In the genomic region with DNA sequence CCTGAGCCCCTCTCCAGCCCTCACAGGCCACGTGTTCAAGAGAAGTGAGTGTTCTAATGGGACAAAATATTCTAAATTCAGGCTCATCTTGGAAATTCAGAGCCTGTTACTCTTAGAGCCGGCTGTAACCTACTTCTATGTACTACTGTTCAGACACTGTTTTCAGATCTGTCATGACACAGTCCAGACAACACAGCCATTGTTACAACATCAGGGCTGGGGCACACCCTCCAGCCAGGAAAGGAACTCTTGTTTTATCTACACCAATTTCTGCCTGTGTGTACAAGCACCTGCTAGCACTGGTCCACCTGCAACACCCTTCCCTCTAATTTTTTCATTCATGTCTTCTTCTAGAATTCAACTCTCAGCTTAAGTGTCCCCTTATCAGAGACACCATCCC, we compare ENCODE assay signal across 30 cellular contexts.
"Had no signal": no experiment of that assay in that cellular context is flagged by ENCODE, and none has a peak within 500 bp of the region (broad histone marks: within the 10 kb centered on the region; RNA-seq: fewer than 3 reads in every experiment).

No MANE protein-coding gene starts in this region.

- H3K36me3 Mint-ChIP-seq: activated CD4-positive, alpha-beta memory T cell treated with anti-CD3 and anti-CD28 coated beads for 36 hours; activated CD8-positive, alpha-beta memory T cell treated with anti-CD3 and anti-CD28 coated beads, Interleukin-2, amount 10 ng/mL, durations not matched to agents 7 days and 5 days; activated naive CD4-positive, alpha-beta T cell treated with anti-CD3 and anti-CD28 coated beads, Interleukin-2, amount 50 U/mL, for 24 hours; activated naive CD8-positive, alpha-beta T cell treated with anti-CD3 and anti-CD28 coated beads for 36 hours had no signal

- H3K9me3 ChIP-seq: ascending aorta, esophagus squamous epithelium, gastroesophageal sphincter had no signal

- H3K4me3 Mint-ChIP-seq: activated CD4-positive, alpha-beta memory T cell treated with anti-CD3 and anti-CD28 coated beads for 36 hours; activated CD4-positive, alpha-beta T cell treated with anti-CD3 and anti-CD28 coated beads for 36 hours; activated CD4-positive, alpha-beta T cell treated with anti-CD3 and anti-CD28 coated beads, Interleukin-2, amount 10 ng/mL, durations not matched to agents 24 days and 14 days; activated CD8-positive, alpha-beta memory T cell treated with anti-CD3 and anti-CD28 coated beads, Interleukin-2, amount 10 ng/mL, durations not matched to agents 7 days and 5 days; activated CD8-positive, alpha-beta T cell treated with anti-CD3 and anti-CD28 coated beads, Interleukin-2, amount 10 ng/mL, durations not matched to agents 7 days and 5 days; activated naive CD4-positive, alpha-beta T cell treated with anti-CD3 and anti-CD28 coated beads for 36 hours; activated naive CD4-positive, alpha-beta T cell treated with anti-CD3 and anti-CD28 coated beads, Interleukin-2, amount 50 U/mL, for 24 hours; activated naive CD8-positive, alpha-beta T cell treated with anti-CD3 and anti-CD28 coated beads for 36 hours; activated naive CD8-positive, alpha-beta T cell treated with anti-CD3 and anti-CD28 coated beads, Interleukin-2, amount 50 U/mL, for 24 hours; activated T-helper 1 cell treated with anti-CD3 and anti-CD28 coated beads, Interleukin-12 subunit alpha, Interleukin-12 subunit beta, Interleukin-2, Interleukin-4 antibody, amounts not matched to agents 30 ng/mL and 10 ng/mL and 1 ng/mL, durations not matched to agents 14 hours and 24 hours and 36 hours; central memory CD8-positive, alpha-beta T cell; dendritic cell treated with granulocyte-macrophage colony-stimulating factor and Interleukin-4, amounts not matched to agents 40 ng/mL and 50 ng/mL, for 4 days; endodermal cell had no signal

- H3K27ac ChIP-seq: ascending aorta, cardiac muscle cell, coronary artery, dorsolateral prefrontal cortex, esophagus squamous epithelium, gastroesophageal sphincter had no signal

- ATAC-seq: activated CD4-positive, alpha-beta T cell treated with anti-CD3 and anti-CD28 coated beads for 36 hours; activated CD8-positive, alpha-beta memory T cell treated with anti-CD3 and anti-CD28 coated beads, Interleukin-2, amount 10 ng/mL, durations not matched to agents 7 days and 5 days; activated CD8-positive, alpha-beta T cell treated with anti-CD3 and anti-CD28 coated beads, Interleukin-2, amount 10 ng/mL, durations not matched to agents 7 days and 5 days; activated naive CD8-positive, alpha-beta T cell treated with anti-CD3 and anti-CD28 coated beads, Interleukin-2, amount 50 U/mL, for 24 hours; gastroesophageal sphincter had no signal

- H3K36me3 ChIP-seq: ascending aorta, cardiac muscle cell, esophagus squamous epithelium, gastroesophageal sphincter had no signal

- H3K4me1 Mint-ChIP-seq: activated CD4-positive, alpha-beta T cell treated with anti-CD3 and anti-CD28 coated beads for 36 hours; activated CD4-positive, alpha-beta T cell treated with anti-CD3 and anti-CD28 coated beads, Interleukin-2, amount 10 ng/mL, durations not matched to agents 24 days and 14 days; activated CD8-positive, alpha-beta memory T cell treated with anti-CD3 and anti-CD28 coated beads, Interleukin-2, amount 10 ng/mL, durations not matched to agents 7 days and 5 days; activated naive CD4-positive, alpha-beta T cell treated with anti-CD3 and anti-CD28 coated beads, Interleukin-2, amount 50 U/mL, for 24 hours; activated naive CD8-positive, alpha-beta T cell treated with anti-CD3 and anti-CD28 coated beads for 36 hours; activated naive CD8-positive, alpha-beta T cell treated with anti-CD3 and anti-CD28 coated beads, Interleukin-2, amount 50 U/mL, for 24 hours; central memory CD8-positive, alpha-beta T cell had no signal

- H3K4me3 ChIP-seq: ascending aorta, cardiac muscle cell, coronary artery, dorsolateral prefrontal cortex, esophagus squamous epithelium, gastroesophageal sphincter had no signal

- H3K27me3 Mint-ChIP-seq: activated CD4-positive, alpha-beta T cell treated with anti-CD3 and anti-CD28 coated beads, Interleukin-2, amount 10 ng/mL, durations not matched to agents 24 days and 14 days; activated CD8-positive, alpha-beta memory T cell treated with anti-CD3 and anti-CD28 coated beads, Interleukin-2, amount 10 ng/mL, durations not matched to agents 7 days and 5 days; activated naive CD4-positive, alpha-beta T cell treated with anti-CD3 and anti-CD28 coated beads, Interleukin-2, amount 50 U/mL, for 24 hours; central memory CD8-positive, alpha-beta T cell; dendritic cell treated with granulocyte-macrophage colony-stimulating factor and Interleukin-4, amounts not matched to agents 40 ng/mL and 50 ng/mL, for 4 days had no signal

- H3K27ac Mint-ChIP-seq: activated CD4-positive, alpha-beta memory T cell treated with anti-CD3 and anti-CD28 coated beads for 36 hours; activated CD4-positive, alpha-beta T cell treated with anti-CD3 and anti-CD28 coated beads for 36 hours; activated CD4-positive, alpha-beta T cell treated with anti-CD3 and anti-CD28 coated beads, Interleukin-2, amount 10 ng/mL, durations not matched to agents 24 days and 14 days; activated CD8-positive, alpha-beta memory T cell treated with anti-CD3 and anti-CD28 coated beads, Interleukin-2, amount 10 ng/mL, durations not matched to agents 7 days and 5 days; activated CD8-positive, alpha-beta T cell treated with anti-CD3 and anti-CD28 coated beads, Interleukin-2, amount 10 ng/mL, durations not matched to agents 7 days and 5 days; activated naive CD4-positive, alpha-beta T cell treated with anti-CD3 and anti-CD28 coated beads for 36 hours; activated naive CD4-positive, alpha-beta T cell treated with anti-CD3 and anti-CD28 coated beads, Interleukin-2, amount 50 U/mL, for 24 hours; activated naive CD8-positive, alpha-beta T cell treated with anti-CD3 and anti-CD28 coated beads for 36 hours; activated naive CD8-positive, alpha-beta T cell treated with anti-CD3 and anti-CD28 coated beads, Interleukin-2, amount 50 U/mL, for 24 hours; activated T-helper 1 cell treated with anti-CD3 and anti-CD28 coated beads, Interleukin-12 subunit alpha, Interleukin-12 subunit beta, Interleukin-2, Interleukin-4 antibody, amounts not matched to agents 30 ng/mL and 10 ng/mL and 1 ng/mL, durations not matched to agents 14 hours and 24 hours and 36 hours; activated T-helper 2 cell treated with anti-CD3 and anti-CD28 coated beads, Interferon-gamma antibody, Interleukin-2, Interleukin-4, amounts not matched to agents 10 μg/mL and 5 μg/mL and 100 μg/mL, durations not matched to agents 14 hours and 24 hours and 36 hours; dendritic cell treated with granulocyte-macrophage colony-stimulating factor and Interleukin-4, amounts not matched to agents 40 ng/mL and 50 ng/mL, for 4 days; endodermal cell had no signal

- H3K27me3 ChIP-seq: ascending aorta, cardiac muscle cell, dorsolateral prefrontal cortex, esophagus squamous epithelium, gastroesophageal sphincter had no signal

- H3K4me1 ChIP-seq: ascending aorta, esophagus squamous epithelium, gastroesophageal sphincter had no signal

- DNase-seq: activated CD4-positive, alpha-beta memory T cell treated with anti-CD3 and anti-CD28 coated beads for 36 hours; activated CD4-positive, alpha-beta T cell treated with anti-CD3 and anti-CD28 coated beads for 36 hours; activated CD4-positive, alpha-beta T cell treated with anti-CD3 and anti-CD28 coated beads, Interleukin-2, amount 10 ng/mL, durations not matched to agents 24 days and 14 days; activated CD4-positive, CD25-positive, alpha-beta regulatory T cell; activated CD4-positive, CD25-positive, alpha-beta regulatory T cell treated with anti-CD3 and anti-CD28 coated beads, Interleukin-2, amount 50 U/mL, for 72 hours; activated CD8-positive, alpha-beta memory T cell treated with anti-CD3 and anti-CD28 coated beads, Interleukin-2, amount 10 ng/mL, durations not matched to agents 7 days and 5 days; activated CD8-positive, alpha-beta memory T cell treated with anti-CD3 and anti-CD28 coated beads, Interleukin-2, amount 50 U/mL, for 4 hours; activated CD8-positive, alpha-beta T cell treated with anti-CD3 and anti-CD28 coated beads, Interleukin-2, amount 10 ng/mL, durations not matched to agents 7 days and 5 days; activated effector memory CD4-positive, alpha-beta T cell treated with anti-CD3 and anti-CD28 coated beads, Interleukin-2, amount 50 U/mL, for 16 hours; activated naive CD4-positive, alpha-beta T cell treated with anti-CD3 and anti-CD28 coated beads for 36 hours; activated naive CD8-positive, alpha-beta T cell treated with anti-CD3 and anti-CD28 coated beads for 36 hours; activated naive CD8-positive, alpha-beta T cell treated with anti-CD3 and anti-CD28 coated beads, Interleukin-2, amount 50 U/mL, for 24 hours; activated T-cell treated with anti-CD3 and anti-CD28 coated beads, Interleukin-2, amount 50 U/mL, for 1 hour; activated T-cell treated with anti-CD3 and anti-CD28 coated beads, Interleukin-2, amount 50 U/mL, for 48 hours; dorsolateral prefrontal cortex; effector memory CD4-positive, alpha-beta T cell; endodermal cell; erythroblast; esophagus squamous epithelium; foreskin melanocyte; T-helper 2 cell had no signal

- H3K9me3 Mint-ChIP-seq: activated CD4-positive, alpha-beta memory T cell treated with anti-CD3 and anti-CD28 coated beads for 36 hours; activated CD4-positive, alpha-beta T cell treated with anti-CD3 and anti-CD28 coated beads, Interleukin-2, amount 10 ng/mL, durations not matched to agents 24 days and 14 days; activated naive CD4-positive, alpha-beta T cell treated with anti-CD3 and anti-CD28 coated beads for 36 hours; activated naive CD4-positive, alpha-beta T cell treated with anti-CD3 and anti-CD28 coated beads, Interleukin-2, amount 50 U/mL, for 24 hours; activated naive CD8-positive, alpha-beta T cell treated with anti-CD3 and anti-CD28 coated beads, Interleukin-2, amount 50 U/mL, for 24 hours; activated T-helper 1 cell treated with anti-CD3 and anti-CD28 coated beads, Interleukin-12 subunit alpha, Interleukin-12 subunit beta, Interleukin-2, Interleukin-4 antibody, amounts not matched to agents 30 ng/mL and 10 ng/mL and 1 ng/mL, durations not matched to agents 14 hours and 24 hours and 36 hours; activated T-helper 2 cell treated with anti-CD3 and anti-CD28 coated beads, Interferon-gamma antibody, Interleukin-2, Interleukin-4, amounts not matched to agents 10 μg/mL and 5 μg/mL and 100 μg/mL, durations not matched to agents 14 hours and 24 hours and 36 hours; central memory CD8-positive, alpha-beta T cell; dendritic cell treated with granulocyte-macrophage colony-stimulating factor and Interleukin-4, amounts not matched to agents 40 ng/mL and 50 ng/mL, for 4 days; endodermal cell had no signal
